13 cellular contexts compared by ENCODE assay signal in genomic region chr5:133347039-133347438, GRCh38.
DNase-seq lines count a peak whose midpoint lies in the region; ATAC-seq and TF ChIP-seq lines count a peak whose summit lies in the region.
"Had no signal": no experiment of that assay in that cellular context is flagged by ENCODE, and none has a peak within 500 bp of the region (broad histone marks: within the 10 kb centered on the region; RNA-seq: fewer than 3 reads in every experiment).

No MANE protein-coding gene starts in this region.

- H3K27ac ChIP-seq in vagina, result no peak overlapping the region
- H3K27ac ChIP-seq: neutrophil had no signal

- no peak for TF ChIP-seq POLR2A in vagina (IDR thresholded peaks at IDR 0.05)

- intact Hi-C loops in vagina (cut with DNase I), result no loop called here

- no peaks in the 10 kb centered on the region for H3K4me1 ChIP-seq in BE2C
- no peaks in the 10 kb centered on the region for H3K4me1 ChIP-seq in vagina

- H3K4me3 ChIP-seq in BE2C (ENCODE audit: low read depth, low read length) (no peak overlapping the region), GM12865 (ENCODE audit: low read depth, low read length) (no peak overlapping the region), LNCaP clone FGC (ENCODE audit: low read depth, low read length) (no peak overlapping the region), epithelial cell of esophagus (ENCODE audit: low read length) (no peak overlapping the region), vagina (no peak overlapping the region)

- H3K27me3 ChIP-seq in BE2C (no peaks in the 10 kb centered on the region; the same call in 1 of the 2 replicates), vagina (no peaks in the 10 kb centered on the region)
- H3K27me3 ChIP-seq: neutrophil had no signal

- H3K36me3 ChIP-seq in BE2C, result no peaks in the 10 kb centered on the region
- no peaks in the 10 kb centered on the region for H3K36me3 ChIP-seq in vagina
- H3K36me3 ChIP-seq: neutrophil had no signal

- peak; percentile 57 for TF ChIP-seq CTCF in BE2C (IDR thresholded peaks at IDR 0.05; ENCODE audit: low read depth, low read length)
- peak; percentile 45 for TF ChIP-seq CTCF in GM12865 (IDR thresholded peaks at IDR 0.05; ENCODE audit: insufficient read depth, low read depth, low read length, missing control alignments)
- peak; percentile 43 for TF ChIP-seq CTCF in LNCaP clone FGC (IDR thresholded peaks at IDR 0.05; ENCODE audit: control insufficient read depth, extremely low read depth, insufficient read depth)
- peak; percentile 19 for TF ChIP-seq CTCF in epithelial cell of esophagus (IDR thresholded peaks at IDR 0.05; ENCODE audit: insufficient read depth, low read depth, low read length, missing control alignments)
- no peak for TF ChIP-seq CTCF in vagina (IDR thresholded peaks at IDR 0.05)

- H3K9me3 ChIP-seq in BE2C (0 out of 2 replicates have a peak, but pooled peaks cover 3% of the 10 kb centered on the region), vagina (no peaks in the 10 kb centered on the region)
- H3K9me3 ChIP-seq: neutrophil had no signal

- DNase-seq in BE2C (peak; percentile 43), GM12865 (ENCODE audit: low read depth) (peak; percentile 49), LNCaP clone FGC (ENCODE audit: low read depth) (no peak), epithelial cell of esophagus (ENCODE audit: low read depth) (no peak), superior temporal gyrus (ENCODE audit: extremely low spot score) (no peak), vagina (ENCODE audit: extremely low spot score in 2 of 2) (no peak), kidney glomerular epithelial cell (lab: John Stamatoyannopoulos, UW) (no peak)
- DNase-seq: activated T-cell treated with anti-CD3 and anti-CD28 coated beads, Interleukin-2, amount 50 U/mL, for 48 hours; central memory CD4-positive, alpha-beta T cell; NCI-H1105; PC-3 had no signal

- ATAC-seq in HG03175 (IDR thresholded peaks at IDR 0.05; ENCODE audit: unreplicated experiment), result no peak
- ATAC-seq: PC-3 had no signal

Comparison
In these comparisons a context has a peak if more than half of its experiments do, and no peak if none do; other contexts are left out.
1. DNase-seq: peak in BE2C (single experiment) and GM12865 (single experiment); none in LNCaP clone FGC (single experiment), epithelial cell of esophagus (single experiment), superior temporal gyrus (single experiment), vagina (0 of 2) and kidney glomerular epithelial cell (single experiment).
2. CTCF ChIP-seq: peak in BE2C (single experiment), GM12865 (single experiment), LNCaP clone FGC (single experiment) and epithelial cell of esophagus (single experiment); none in vagina (0 of 3).